In genomic region chr9:8858250-8859161, GRCh38 we compare ENCODE assay signal across 8 cellular contexts.
DNase-seq lines count a peak whose midpoint lies in the region; ATAC-seq and TF ChIP-seq lines count a peak whose summit lies in the region.

No MANE protein-coding gene starts in this region.

- no peaks in the 10 kb centered on the region for H3K9me3 Mint-ChIP-seq in activated naive CD8-positive, alpha-beta T cell treated with anti-CD3 and anti-CD28 coated beads, Interleukin-2, amount 50 U/mL, for 24 hours

- peaks cover 4% of the 10 kb centered on the region for H3K4me1 Mint-ChIP-seq in activated naive CD8-positive, alpha-beta T cell treated with anti-CD3 and anti-CD28 coated beads, Interleukin-2, amount 50 U/mL, for 24 hours

- DNase-seq in GM10248 (ENCODE audit: extremely low spot score), result peak; percentile 10
- DNase-seq in activated naive CD8-positive, alpha-beta T cell treated with anti-CD3 and anti-CD28 coated beads, Interleukin-2, amount 50 U/mL, for 24 hours, result no peak
- DNase-seq in iPS DF 6.9 (ENCODE audit: low read depth, low spot score), result no peak
- DNase-seq in gastrocnemius medialis, result no peak
- DNase-seq in NCI-H2171 treated with DMSO at 0.1 percent for 48 hours (lab: John Stamatoyannopoulos, UW), result no peak
- no peak for DNase-seq in stimulated activated CD4-positive, alpha-beta T cell treated with anti-CD3 and anti-CD28 coated beads, Interleukin-4, amount 100 ng/mL, for 24 hours
- DNase-seq in NCI-H2196 (lab: John Stamatoyannopoulos, UW; ENCODE audit: unreplicated experiment), result no peak

- TF ChIP-seq POLR2A in gastrocnemius medialis (IDR thresholded peaks at IDR 0.05), result no peak

- POLR2A ChIA-PET in GM10248 (lab: Yijun Ruan, JAX), result no interaction called here

- intact Hi-C loops in gastrocnemius medialis (cut with DNase I; ENCODE audit: low total_unique reads), result no loop called here

- in situ Hi-C loops in gastrocnemius medialis (cut with MboI; ENCODE audit: low sequenced_read_pairs in 4 of 4), result no loop called here

- peaks cover 43% of the 10 kb centered on the region for H3K27me3 Mint-ChIP-seq in activated naive CD8-positive, alpha-beta T cell treated with anti-CD3 and anti-CD28 coated beads, Interleukin-2, amount 50 U/mL, for 24 hours

- WGBS in iPS DF 6.9 (ENCODE audit: insufficient coverage, insufficient read length), result no CpG with 5 or more reads among the region's 45 CpGs

- CTCF ChIA-PET in GM10248 (lab: Yijun Ruan, JAX), result no interaction called here

- peak overlapping the region; percentile 17 for H3K4me3 Mint-ChIP-seq in activated naive CD8-positive, alpha-beta T cell treated with anti-CD3 and anti-CD28 coated beads, Interleukin-2, amount 50 U/mL, for 24 hours

- no peaks in the 10 kb centered on the region for H3K36me3 Mint-ChIP-seq in activated naive CD8-positive, alpha-beta T cell treated with anti-CD3 and anti-CD28 coated beads, Interleukin-2, amount 50 U/mL, for 24 hours (ENCODE audit: low read depth)

- no peak overlapping the region for H3K27ac Mint-ChIP-seq in activated naive CD8-positive, alpha-beta T cell treated with anti-CD3 and anti-CD28 coated beads, Interleukin-2, amount 50 U/mL, for 24 hours

- H3K36me3 ChIP-seq in iPS DF 6.9 (ENCODE audit: control insufficient read depth, insufficient read depth, low read length), result no peaks in the 10 kb centered on the region
- H3K36me3 ChIP-seq in gastrocnemius medialis, result no peaks in the 10 kb centered on the region

- no peaks in the 10 kb centered on the region for H3K9me3 ChIP-seq in iPS DF 6.9 (ENCODE audit: control insufficient read depth, insufficient read depth, low read length)
- H3K9me3 ChIP-seq in gastrocnemius medialis, result no peaks in the 10 kb centered on the region

- H3K4me1 ChIP-seq in iPS DF 6.9 (ENCODE audit: control insufficient read depth, insufficient read depth, low read length) (peaks cover 2% of the 10 kb centered on the region; the same call in 1 of the 2 replicates), gastrocnemius medialis (peaks cover 4 to 9% of the 10 kb centered on the region in 2 donors)

- H3K4me3 ChIP-seq in iPS DF 6.9 (ENCODE audit: low read length) (peak overlapping the region; percentile 80; the same call in 1 of the 2 replicates), gastrocnemius medialis (peak overlapping the region; percentile 48 to 55 (median 51))

- H3K27me3 ChIP-seq in iPS DF 6.9 (ENCODE audit: control insufficient read depth, insufficient read depth, low read length) (no peaks in the 10 kb centered on the region), gastrocnemius medialis (peaks cover 18 to 23% (median 20%) of the 10 kb centered on the region in 3 donors)

- H3K27ac ChIP-seq in iPS DF 6.9 (ENCODE audit: low read length) (no peak overlapping the region), gastrocnemius medialis (no peak overlapping the region)

- no peak for TF ChIP-seq CTCF in GM10248 (IDR thresholded peaks at IDR 0.05; ENCODE audit: control extremely low read depth, extremely low read depth, low read depth, missing control alignments)
- TF ChIP-seq CTCF in gastrocnemius medialis (IDR thresholded peaks at IDR 0.05 in 4 of 5, conservative IDR thresholded peaks at IDR 0.05 in 1 of 5), result no peak

- no peak for ATAC-seq in activated naive CD8-positive, alpha-beta T cell treated with anti-CD3 and anti-CD28 coated beads, Interleukin-2, amount 50 U/mL, for 24 hours
- ATAC-seq in gastrocnemius medialis (no peak), HG03378 (IDR thresholded peaks at IDR 0.05; ENCODE audit: unreplicated experiment) (no peak)
